Comparison of ENCODE assay signal across 11 cellular contexts in genomic region chr9:1018121-1018520, GRCh38. TPM values are rescaled to one million over a fixed set of nuclear protein-coding genes. Genes with fewer than 3 reads are reported as not detected.
DNase-seq lines count a peak whose midpoint lies in the region; TF ChIP-seq lines count a peak whose summit lies in the region.
"Had no signal": no experiment of that assay in that cellular context is flagged by ENCODE, and none has a peak within 500 bp of the region (broad histone marks: within the 10 kb centered on the region; RNA-seq: fewer than 3 reads in every experiment).

No MANE protein-coding gene starts in this region.

- H3K36me3 ChIP-seq in colonic mucosa = no peaks in the 10 kb centered on the region
- H3K36me3 ChIP-seq: esophagus muscularis mucosa had no signal

- H3K27me3 ChIP-seq in colonic mucosa = no peaks in the 10 kb centered on the region

- H3K4me3 ChIP-seq in colonic mucosa = no peak overlapping the region
- no peak overlapping the region for H3K4me3 ChIP-seq in coronary artery
- H3K4me3 ChIP-seq: esophagus muscularis mucosa had no signal

- DNase-seq in NCI-H2196 (lab: John Stamatoyannopoulos, UW; ENCODE audit: unreplicated experiment) (peak; percentile 31), NCI-H2196 treated with DMSO at 0.1 percent for 48 hours (lab: John Stamatoyannopoulos, UW; ENCODE audit: unreplicated experiment) (no peak), NAMALWA (ENCODE audit: low spot score) (peak; percentile 48), colonic mucosa (peak; percentile 40), retina (peak; percentile 20), putamen (ENCODE audit: low spot score) (no peak), coronary artery (ENCODE audit: low spot score) (no peak), germinal center (ENCODE audit: low spot score) (no peak)
- DNase-seq: activated B cell treated with CpG ODN at 0.5 μM for 24 hours had no signal

- H3K27ac ChIP-seq in colonic mucosa = no peak overlapping the region
- no peak overlapping the region for H3K27ac ChIP-seq in coronary artery
- H3K27ac ChIP-seq: esophagus muscularis mucosa had no signal

- no peaks in the 10 kb centered on the region for H3K4me1 ChIP-seq in colonic mucosa
- H3K4me1 ChIP-seq: esophagus muscularis mucosa had no signal

- no peaks in the 10 kb centered on the region for H3K9me3 ChIP-seq in colonic mucosa

- intact Hi-C loops in colonic mucosa (cut with DNase I) = loop anchor here (10.0 kb wide), 2 partner anchors 403 to 597 kb away; no protein-coding TSS in a partner anchor

- TF ChIP-seq CTCF in colonic mucosa (IDR thresholded peaks at IDR 0.05) (peak; percentile 30), coronary artery (IDR thresholded peaks at IDR 0.05) (no peak)

- no peak overlapping the region for H3K9ac ChIP-seq in colonic mucosa (ENCODE audit: low read depth in 2 of 2, low read length in 2 of 2)

RNA-seq across cellular contexts. Expression of gene DMRT2, which starts 32.0 kb away (rescaled TPM):
- 10 to 100 TPM in 1 of 2 donors, 1 to 10 TPM in 1; 8.7 to 15.9 TPM for total RNA-seq in colonic mucosa
- total RNA-seq: activated B cell treated with CpG ODN at 0.5 μM for 24 hours; CD4-positive, CD25-positive, alpha-beta regulatory T cell had no signal

RNA-seq across cellular contexts. Expression of gene DMRT3, which starts 41.7 kb away (rescaled TPM):
- total RNA-seq in colonic mucosa = not detected
- total RNA-seq: activated B cell treated with CpG ODN at 0.5 μM for 24 hours; CD4-positive, CD25-positive, alpha-beta regulatory T cell; esophagus muscularis mucosa had no signal

Comparison
In these comparisons a context has a peak if more than half of its experiments do, and no peak if none do; other contexts are left out.
1. DNase-seq: peak in NCI-H2196 (single experiment), NAMALWA (single experiment), colonic mucosa (single experiment) and retina (single experiment); none in NCI-H2196 treated with DMSO at 0.1 percent for 48 hours (single experiment), putamen (single experiment), coronary artery (single experiment) and germinal center (single experiment).